9 cellular contexts compared by ENCODE assay signal in genomic region chr13:108257238-108257637, GRCh38.
"Had no signal": no experiment of that assay in that cellular context is flagged by ENCODE, and none has a peak within 500 bp of the region (broad histone marks: within the 10 kb centered on the region; RNA-seq: fewer than 3 reads in every experiment).

No MANE protein-coding gene starts in this region.

- H3K4me3 ChIP-seq: GM23248, HAP-1 had no signal

- H3K27me3 Mint-ChIP-seq: IgD-negative memory B cell had no signal

- H3K4me3 Mint-ChIP-seq: HFFc6, IgD-negative memory B cell had no signal

- DNase-seq: GM23248, GOT3, H7, HFFc6 had no signal

- H3K36me3 ChIP-seq: HAP-1 had no signal

- H3K9ac ChIP-seq: GM23248 had no signal

- H3K27ac Mint-ChIP-seq: HFFc6, IgD-negative memory B cell had no signal

- FAIRE-seq: HepG2 had no signal

- H3K27ac ChIP-seq: GM23248, HL-60 had no signal

- ATAC-seq: HCT116, HepG2 had no signal

- H3K9me3 Mint-ChIP-seq: HFFc6, IgD-negative memory B cell had no signal

- H3K9me3 ChIP-seq: HAP-1 had no signal

- H3K4me1 Mint-ChIP-seq: IgD-negative memory B cell had no signal
